In genomic region chr7:55108818-55109217, GRCh38 we compare ENCODE assay signal across 26 cellular contexts.
A peak's percentile ranks its signal among the peaks of the same experiment; 100 is the strongest.
DNase-seq lines count a peak whose midpoint lies in the region; ATAC-seq and TF ChIP-seq lines count a peak whose summit lies in the region.
"Had no signal": no experiment of that assay in that cellular context is flagged by ENCODE, and none has a peak within 500 bp of the region (broad histone marks: within the 10 kb centered on the region; RNA-seq: fewer than 3 reads in every experiment).

No MANE protein-coding gene starts in this region.

- peak overlapping the region; percentile 68 for H3K4me2 ChIP-seq in HCT116 (ENCODE audit: low read length)

- DNase-seq in HCT116 (ENCODE audit: low read depth, low spot score) (no peak), RWPE1 (ENCODE audit: low spot score) (no peak), epithelial cell of prostate (ENCODE audit: low read depth, low spot score) (no peak), AG08395 (ENCODE audit: low spot score) (no peak), SKM-1 (lab: John Stamatoyannopoulos, UW; ENCODE audit: unreplicated experiment) (no peak), mucosa of descending colon (no peak)
- DNase-seq: activated CD4-positive, alpha-beta T cell treated with anti-CD3 and anti-CD28 coated beads, Interleukin-2, amount 10 ng/mL, durations not matched to agents 24 days and 14 days; activated gamma-delta T cell; activated naive CD8-positive, alpha-beta T cell treated with anti-CD3 and anti-CD28 coated beads, Interleukin-2, amount 10 ng/mL, durations not matched to agents 7 days and 5 days; activated T-cell treated with anti-CD3 and anti-CD28 coated beads, Interleukin-2, amount 50 U/mL, for 1 hour; CD4-positive, alpha-beta T cell; foreskin fibroblast; heart right ventricle; NCI-H1048; NCI-H1930; NCI-H446; NCI-H82; sigmoid colon; stimulated activated CD4-positive, alpha-beta T cell treated with anti-CD3 and anti-CD28 coated beads, Interleukin-15, amount 100 ng/mL, for 24 hours; stimulated activated naive CD4-positive, alpha-beta T cell; T1000; WERI-Rb-1 had no signal

- H3K36me3 ChIP-seq in HCT116 (ENCODE audit: control insufficient read depth in 1 of 2, insufficient read depth in 2 of 2, low read length in 2 of 2) (no peaks in the 10 kb centered on the region), mucosa of descending colon (ENCODE audit: low read depth) (no peaks in the 10 kb centered on the region)
- H3K36me3 ChIP-seq: ascending aorta, heart right ventricle, prostate gland, sigmoid colon, WERI-Rb-1 had no signal

- TF ChIP-seq POLR2A in HCT116 (IDR thresholded peaks at IDR 0.05; ENCODE audit: borderline replicate concordance, extremely low read depth, insufficient read depth, insufficient read length): no peak

- POLR2A ChIA-PET in HCT116 (lab: Charles Lee) (interaction anchor here (1.0 to 1.2 kb wide), 2 partner anchors 23 to 24 kb away, joined by 3 read pairs; no protein-coding TSS in a partner anchor), RWPE1 (lab: Yijun Ruan, JAX; ENCODE audit: low non-redundant PET) (no interaction called here)

- H3K27me3 ChIP-seq in HCT116 (ENCODE audit: insufficient read depth, low read length): no peaks in the 10 kb centered on the region
- H3K27me3 ChIP-seq: ascending aorta, heart right ventricle, sigmoid colon had no signal

- ATAC-seq in HCT116 (peak; percentile 37), mucosa of descending colon (no peak)
- ATAC-seq: heart right ventricle, Right ventricle myocardium inferior had no signal

- RAD21 ChIA-PET in HCT116 (lab: Charles Lee; ENCODE audit: low non-redundant PET in 1 of 2, low total read pairs in 2 of 2, uncharacterized antibody in 2 of 2, unreplicated experiment in 2 of 2): interaction anchor here in 1 of 2 experiments (1.4 kb wide), 1 partner anchor 24 kb away, joined by 5 read pairs; no protein-coding TSS in a partner anchor

- H3K9me3 ChIP-seq in HCT116 (ENCODE audit: control insufficient read depth in 1 of 2, insufficient read depth in 1 of 2, low read depth in 1 of 2, low read length in 2 of 2): no peaks in the 10 kb centered on the region
- H3K9me3 ChIP-seq in mucosa of descending colon: no peaks in the 10 kb centered on the region
- H3K9me3 ChIP-seq: ascending aorta, heart right ventricle, prostate gland, sigmoid colon had no signal

- no peak for TF ChIP-seq CTCF in HCT116 (IDR thresholded peaks at IDR 0.05 in 2 of 3, conservative IDR thresholded peaks at IDR 0.05 in 1 of 3; ENCODE audit: borderline replicate concordance in 1 of 3, insufficient read depth in 1 of 3, low read depth in 2 of 3, low read length in 2 of 3)
- no peak for TF ChIP-seq CTCF in RWPE1 (conservative IDR thresholded peaks at IDR 0.05; ENCODE audit: low read depth)
- no peak for TF ChIP-seq CTCF in mucosa of descending colon (IDR thresholded peaks at IDR 0.05)

- H3K9me2 ChIP-seq in HCT116 (ENCODE audit: insufficient read depth): no peaks in the 10 kb centered on the region

- no peak for TF ChIP-seq RAD21 in HCT116 (IDR thresholded peaks at IDR 0.05; ENCODE audit: low read depth)

- H2AFZ ChIP-seq in HCT116 (ENCODE audit: low read depth, low read length, poor library complexity, severe bottlenecking): no peak overlapping the region

- intact Hi-C loops in HCT116 (cut with micrococcal nuclease): no loop called here
- intact Hi-C loops in mucosa of descending colon (cut with DNase I, micrococcal nuclease): no loop called here

- H3K4me3 ChIP-seq in HCT116 (replicated peaks in 1 of 2; ENCODE audit: low read depth in 1 of 2, low read length in 2 of 2) (peak overlapping the region in 1 of 2 experiments; percentile 28; a peak in 2 of 4 replicates), skin epidermis (no peak overlapping the region), mucosa of descending colon (no peak overlapping the region)
- H3K4me3 ChIP-seq: ascending aorta, heart right ventricle, prostate gland, sigmoid colon had no signal

- peaks cover 83% of the 10 kb centered on the region for H3K79me2 ChIP-seq in HCT116 (ENCODE audit: insufficient read depth, low read length)

- H4K20me1 ChIP-seq in HCT116 (ENCODE audit: insufficient read depth): no peaks in the 10 kb centered on the region

- peak overlapping the region; percentile 52 for H3K9ac ChIP-seq in HCT116 (ENCODE audit: low read length)

- CTCF ChIA-PET in HCT116 (lab: Charles Lee): no interaction called here
- CTCF ChIA-PET in RWPE1 (lab: Yijun Ruan, JAX): no interaction called here

- peak overlapping the region; percentile 57 for H3K27ac ChIP-seq in HCT116 (ENCODE audit: low read depth, low read length)
- peak overlapping the region; percentile 86 for H3K27ac ChIP-seq in RWPE1
- peak overlapping the region; percentile 79 for H3K27ac ChIP-seq in epithelial cell of prostate
- peak overlapping the region in 14 of 21 experiments; percentile 1 to 77 (median 38) for H3K27ac ChIP-seq in skin epidermis
- H3K27ac ChIP-seq: ascending aorta, WERI-Rb-1 had no signal

- no TSS peak for BruUV-seq in HCT116 (replicated peaks; lab: Mats Ljungman, UMichigan)

- H3K4me1 ChIP-seq in HCT116 (ENCODE audit: control insufficient read depth in 1 of 2, insufficient read depth in 2 of 2, low read length in 2 of 2): peaks cover 57 to 98% of the 10 kb centered on the region in 2 experiments
- peaks cover 5% of the 10 kb centered on the region for H3K4me1 ChIP-seq in mucosa of descending colon (ENCODE audit: low read depth)

TF ChIP-seq in HCT116, 20 proteins besides CTCF, POLR2A, EP300 and RAD21:
- TF ChIP-seq MAX (IDR thresholded peaks at IDR 0.05): no peak
- TF ChIP-seq SRF (IDR thresholded peaks at IDR 0.05; ENCODE audit: low read depth): no peak
- no peak for TF ChIP-seq EZH2 (IDR thresholded peaks at IDR 0.05)
- no peak for TF ChIP-seq JUND (IDR thresholded peaks at IDR 0.05)
- no peak for TF ChIP-seq CBX3 (IDR thresholded peaks at IDR 0.05; ENCODE audit: low read depth)
- TF ChIP-seq, protein P1, sequence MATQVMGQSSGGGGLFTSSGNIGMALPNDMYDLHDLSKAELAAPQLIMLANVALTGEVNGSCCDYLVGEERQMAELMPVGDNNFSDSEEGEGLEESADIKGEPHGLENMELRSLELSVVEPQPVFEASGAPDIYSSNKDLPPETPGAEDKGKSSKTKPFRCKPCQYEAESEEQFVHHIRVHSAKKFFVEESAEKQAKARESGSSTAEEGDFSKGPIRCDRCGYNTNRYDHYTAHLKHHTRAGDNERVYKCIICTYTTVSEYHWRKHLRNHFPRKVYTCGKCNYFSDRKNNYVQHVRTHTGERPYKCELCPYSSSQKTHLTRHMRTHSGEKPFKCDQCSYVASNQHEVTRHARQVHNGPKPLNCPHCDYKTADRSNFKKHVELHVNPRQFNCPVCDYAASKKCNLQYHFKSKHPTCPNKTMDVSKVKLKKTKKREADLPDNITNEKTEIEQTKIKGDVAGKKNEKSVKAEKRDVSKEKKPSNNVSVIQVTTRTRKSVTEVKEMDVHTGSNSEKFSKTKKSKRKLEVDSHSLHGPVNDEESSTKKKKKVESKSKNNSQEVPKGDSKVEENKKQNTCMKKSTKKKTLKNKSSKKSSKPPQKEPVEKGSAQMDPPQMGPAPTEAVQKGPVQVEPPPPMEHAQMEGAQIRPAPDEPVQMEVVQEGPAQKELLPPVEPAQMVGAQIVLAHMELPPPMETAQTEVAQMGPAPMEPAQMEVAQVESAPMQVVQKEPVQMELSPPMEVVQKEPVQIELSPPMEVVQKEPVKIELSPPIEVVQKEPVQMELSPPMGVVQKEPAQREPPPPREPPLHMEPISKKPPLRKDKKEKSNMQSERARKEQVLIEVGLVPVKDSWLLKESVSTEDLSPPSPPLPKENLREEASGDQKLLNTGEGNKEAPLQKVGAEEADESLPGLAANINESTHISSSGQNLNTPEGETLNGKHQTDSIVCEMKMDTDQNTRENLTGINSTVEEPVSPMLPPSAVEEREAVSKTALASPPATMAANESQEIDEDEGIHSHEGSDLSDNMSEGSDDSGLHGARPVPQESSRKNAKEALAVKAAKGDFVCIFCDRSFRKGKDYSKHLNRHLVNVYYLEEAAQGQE (IDR thresholded peaks at IDR 0.05; ENCODE audit: low read depth): no peak
- TF ChIP-seq SIN3A (IDR thresholded peaks at IDR 0.05; ENCODE audit: low read depth): no peak
TF ChIP-seq in HCT116: peak in this region for 0.
